In genomic region chr20:62482970-62483369, GRCh38 we compare ENCODE assay signal across 18 cellular contexts. TPM values are rescaled to one million over a fixed set of nuclear protein-coding genes. Genes with fewer than 3 reads are reported as not detected.
"Had no signal": no experiment of that assay in that cellular context is flagged by ENCODE, and none has a peak within 500 bp of the region (broad histone marks: within the 10 kb centered on the region; RNA-seq: fewer than 3 reads in every experiment).

No MANE protein-coding gene starts in this region.

- H3K4me3 ChIP-seq: heart right ventricle, transverse colon had no signal

- ATAC-seq: heart right ventricle, right cardiac atrium had no signal

- FAIRE-seq: colon, endothelial cell of umbilical vein had no signal

- H3K4me3 Mint-ChIP-seq: activated CD8-positive, alpha-beta T cell treated with anti-CD3 and anti-CD28 coated beads for 36 hours; stimulated activated effector memory CD8-positive, alpha-beta T cell treated with anti-CD3 and anti-CD28 coated beads, Interleukin-12 subunit alpha, Interleukin-12 subunit beta, amount 100 ng/mL, for 72 hours; T-helper 2 cell treated with Interferon-gamma antibody and Interleukin-4, amounts not matched to agents 5 μg/mL and 100 μg/mL, for 36 hours had no signal

- H3K9me3 ChIP-seq: breast epithelium, heart right ventricle, transverse colon had no signal

- H3K4me1 ChIP-seq: breast epithelium, transverse colon had no signal

- H3K27ac ChIP-seq: breast epithelium, heart right ventricle, transverse colon had no signal

- DNase-seq: activated CD4-positive, alpha-beta T cell treated with anti-CD3 and anti-CD28 coated beads for 1 hour; activated CD8-positive, alpha-beta memory T cell treated with anti-CD3 and anti-CD28 coated beads, Interleukin-2, amount 50 U/mL, for 4 hours; activated CD8-positive, alpha-beta T cell treated with anti-CD3 and anti-CD28 coated beads for 36 hours; aorta; foreskin melanocyte; heart right ventricle; naive B cell; nucleus accumbens; right cardiac atrium; SW 1271; transverse colon had no signal

- H3K27ac Mint-ChIP-seq: activated CD8-positive, alpha-beta T cell treated with anti-CD3 and anti-CD28 coated beads for 36 hours; naive B cell; progenitor cell of endocrine pancreas; stimulated activated effector memory CD8-positive, alpha-beta T cell treated with anti-CD3 and anti-CD28 coated beads, Interleukin-12 subunit alpha, Interleukin-12 subunit beta, amount 100 ng/mL, for 72 hours; T-helper 2 cell treated with Interferon-gamma antibody and Interleukin-4, amounts not matched to agents 5 μg/mL and 100 μg/mL, for 36 hours had no signal

- H3K9me3 Mint-ChIP-seq: activated CD8-positive, alpha-beta T cell treated with anti-CD3 and anti-CD28 coated beads for 36 hours; naive B cell; stimulated activated effector memory CD8-positive, alpha-beta T cell treated with anti-CD3 and anti-CD28 coated beads, Interleukin-12 subunit alpha, Interleukin-12 subunit beta, amount 100 ng/mL, for 72 hours; T-helper 2 cell treated with Interferon-gamma antibody and Interleukin-4, amounts not matched to agents 5 μg/mL and 100 μg/mL, for 36 hours had no signal

- H3K36me3 Mint-ChIP-seq: naive B cell; stimulated activated effector memory CD8-positive, alpha-beta T cell treated with anti-CD3 and anti-CD28 coated beads, Interleukin-12 subunit alpha, Interleukin-12 subunit beta, amount 100 ng/mL, for 72 hours had no signal

- H3K36me3 ChIP-seq: breast epithelium, heart right ventricle, transverse colon had no signal

RNA-seq across cellular contexts. Expression of gene GATA5, which starts 7.2 kb away (rescaled TPM):
- total RNA-seq: activated CD8-positive, alpha-beta T cell treated with anti-CD3 and anti-CD28 coated beads for 36 hours; endothelial cell of umbilical vein; kidney epithelial cell; transverse colon had no signal
- polyA plus RNA-seq: endothelial cell of umbilical vein had no signal

RNA-seq across cellular contexts. Expression of gene RBBP8NL, which starts 55.6 kb away (rescaled TPM):
- total RNA-seq: activated CD8-positive, alpha-beta T cell treated with anti-CD3 and anti-CD28 coated beads for 36 hours; aorta; endothelial cell of umbilical vein; heart right ventricle; kidney epithelial cell; right cardiac atrium had no signal
- polyA plus RNA-seq: endothelial cell of umbilical vein, heart right ventricle, right cardiac atrium had no signal
